In genomic region chr12:14846878-14847580, GRCh38 we compare ENCODE assay signal across 1 cellular context.
TF ChIP-seq lines count a peak whose summit lies in the region.

No MANE protein-coding gene starts in this region.

TF ChIP-seq in A549, 52 proteins besides CTCF, POLR2A, EP300 and RAD21 (continued from another document):
- TF ChIP-seq JUNB (IDR thresholded peaks at IDR 0.05), result no peak
- TF ChIP-seq, protein P1, sequence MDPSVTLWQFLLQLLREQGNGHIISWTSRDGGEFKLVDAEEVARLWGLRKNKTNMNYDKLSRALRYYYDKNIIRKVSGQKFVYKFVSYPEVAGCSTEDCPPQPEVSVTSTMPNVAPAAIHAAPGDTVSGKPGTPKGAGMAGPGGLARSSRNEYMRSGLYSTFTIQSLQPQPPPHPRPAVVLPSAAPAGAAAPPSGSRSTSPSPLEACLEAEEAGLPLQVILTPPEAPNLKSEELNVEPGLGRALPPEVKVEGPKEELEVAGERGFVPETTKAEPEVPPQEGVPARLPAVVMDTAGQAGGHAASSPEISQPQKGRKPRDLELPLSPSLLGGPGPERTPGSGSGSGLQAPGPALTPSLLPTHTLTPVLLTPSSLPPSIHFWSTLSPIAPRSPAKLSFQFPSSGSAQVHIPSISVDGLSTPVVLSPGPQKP (IDR thresholded peaks at IDR 0.05; ENCODE audit: low read depth, low read length), result no peak
